In the genomic region with DNA sequence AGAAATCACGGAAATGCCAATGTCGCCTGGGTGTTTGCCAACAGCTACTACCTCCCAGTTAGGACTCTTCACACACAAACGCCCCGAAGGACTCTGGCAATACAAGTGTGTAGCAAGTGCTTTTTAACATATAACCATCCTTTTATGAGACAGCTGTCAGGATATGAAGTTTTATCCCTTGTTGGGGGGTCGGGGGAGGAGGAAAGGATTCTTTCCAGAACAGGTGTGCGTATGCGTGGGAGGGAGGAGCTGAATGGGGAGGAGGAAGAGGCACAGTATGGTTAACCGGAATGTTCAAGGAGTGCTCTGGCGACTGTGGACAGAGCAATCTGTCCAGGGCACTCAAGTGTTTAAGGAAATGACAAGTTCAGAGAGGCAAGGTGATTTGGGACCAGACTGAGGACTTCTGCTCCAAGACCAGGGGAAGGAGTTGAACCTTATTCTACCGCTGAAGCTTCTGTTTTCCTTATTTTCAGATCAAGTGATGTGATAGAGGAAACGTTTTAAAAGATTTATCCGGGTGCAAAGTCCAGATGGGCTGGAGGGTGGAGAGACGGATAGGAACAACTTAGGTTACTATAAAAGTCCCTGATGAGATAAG, we compare ENCODE assay signal across 8 cellular contexts. TPM values are rescaled to one million over a fixed set of nuclear protein-coding genes. Genes with fewer than 3 reads are reported as not detected.
DNase-seq lines count a peak whose midpoint lies in the region; ATAC-seq and TF ChIP-seq lines count a peak whose summit lies in the region.

No MANE protein-coding gene starts in this region.

- H3K9ac ChIP-seq in KMS-11 (peak overlapping the region; percentile 87; the same call in 1 of the 2 replicates), mesendoderm (ENCODE audit: low read length) (peak overlapping the region; percentile 88)

- peak overlapping the region; percentile 97 for H3K56ac ChIP-seq in mesendoderm (ENCODE audit: low read length)

- peaks cover 37% of the 10 kb centered on the region for H3K4me1 Mint-ChIP-seq in CD4-positive, alpha-beta T cell (ENCODE audit: low read depth)
- H3K4me1 Mint-ChIP-seq in MCF 10A (ENCODE audit: insufficient read depth, unreplicated experiment) = peaks cover 38% of the 10 kb centered on the region

- no peaks in the 10 kb centered on the region for H3K9me3 ChIP-seq in CD4-positive, alpha-beta T cell (ENCODE audit: control insufficient read depth, low read length)
- H3K9me3 ChIP-seq in vagina = no peaks in the 10 kb centered on the region

- intact Hi-C loops in CD4-positive, alpha-beta T cell (cut with DNase I, micrococcal nuclease) = loop anchor here (2.0 to 10.0 kb wide), 6 partner anchors 31 to 1805 kb away; partner anchors contain the start of genes HMG20A (in 1 of the 2), MORF4L1 (in 1 of the 2), PEAK1 (in 1 of the 2) and RCN2 (in 1 of the 2)
- intact Hi-C loops in MCF 10A (cut with micrococcal nuclease) = no loop called here
- intact Hi-C loops in vagina (cut with DNase I) = loop anchor here (10.0 kb wide), 1 partner anchor 1345 kb away; a partner anchor contains a TSS
- intact Hi-C loops in posterior vena cava (cut with DNase I) = no loop called here

- H2BK5ac ChIP-seq in mesendoderm (ENCODE audit: low read length) = no peak overlapping the region

- no peaks in the 10 kb centered on the region for H3K9me3 Mint-ChIP-seq in CD4-positive, alpha-beta T cell
- H3K9me3 Mint-ChIP-seq in MCF 10A (ENCODE audit: unreplicated experiment) = no peaks in the 10 kb centered on the region

- H3K4me1 ChIP-seq in KMS-11 (ENCODE audit: low read depth, poor library complexity, severe bottlenecking) (peaks cover 57% of the 10 kb centered on the region), mesendoderm (ENCODE audit: control insufficient read depth, low read depth, low read length) (peaks cover 3% of the 10 kb centered on the region), vagina (peaks cover 24% of the 10 kb centered on the region)

- H3K18ac ChIP-seq in mesendoderm (ENCODE audit: low read length) = no peak overlapping the region

- H3K4me3 Mint-ChIP-seq in CD4-positive, alpha-beta T cell = peak overlapping the region; percentile 92
- H3K4me3 Mint-ChIP-seq in MCF 10A (ENCODE audit: unreplicated experiment) = peak overlapping the region; percentile 77

- BruUV-seq in MCF 10A (replicated peaks; lab: Mats Ljungman, UMichigan) = no TSS peak

- no peak overlapping the region for H4K5ac ChIP-seq in mesendoderm (ENCODE audit: low read length)

- DNase-seq in CD4-positive, alpha-beta T cell = no peak
- DNase-seq in MCF 10A (ENCODE audit: unreplicated experiment) (peak; percentile 42), mesendoderm (no peak), vagina (ENCODE audit: extremely low spot score in 2 of 2) (no peak), inferior parietal cortex (ENCODE audit: extremely low spot score) (no peak), posterior vena cava (ENCODE audit: low spot score) (no peak)

- no CpG with 5 or more reads among the region's 13 CpGs for WGBS in mesendoderm (ENCODE audit: extremely low coverage, insufficient coverage, low lambda C conversion rate)

- TF ChIP-seq CTCF in CD4-positive, alpha-beta T cell (IDR thresholded peaks at IDR 0.05) = no peak
- TF ChIP-seq CTCF in KMS-11 (conservative IDR thresholded peaks at IDR 0.05; ENCODE audit: low read depth, low read length) (no peak), MCF 10A (IDR thresholded peaks at IDR 0.05; ENCODE audit: unreplicated experiment) (no peak), vagina (IDR thresholded peaks at IDR 0.05) (no peak)

- H2BK120ac ChIP-seq in mesendoderm (ENCODE audit: low read depth, low read length) = no peak overlapping the region

- no peak for ATAC-seq in CD4-positive, alpha-beta T cell (ENCODE audit: poor library complexity)
- no peak for ATAC-seq in HG03432 (IDR thresholded peaks at IDR 0.05; ENCODE audit: unreplicated experiment)

- peaks cover 58% of the 10 kb centered on the region for H3K79me2 ChIP-seq in KMS-11 (ENCODE audit: insufficient read depth, low read depth)
- peaks cover 16% of the 10 kb centered on the region for H3K79me2 ChIP-seq in mesendoderm (ENCODE audit: control insufficient read depth, insufficient read depth, low read length)

- H3K36me3 Mint-ChIP-seq in CD4-positive, alpha-beta T cell (ENCODE audit: low read depth) = peaks cover 7% of the 10 kb centered on the region
- peaks cover 5% of the 10 kb centered on the region for H3K36me3 Mint-ChIP-seq in MCF 10A (ENCODE audit: insufficient read depth, unreplicated experiment)

- H3K27ac ChIP-seq in CD4-positive, alpha-beta T cell (ENCODE audit: low read depth, low read length) = no peak overlapping the region
- H3K27ac ChIP-seq in KMS-11 = peak overlapping the region; percentile 72; the same call in 1 of the 2 replicates
- no peak overlapping the region for H3K27ac ChIP-seq in mesendoderm (ENCODE audit: low read depth, low read length)
- H3K27ac ChIP-seq in vagina = peak overlapping the region; percentile 74

- H3K4ac ChIP-seq in mesendoderm (ENCODE audit: low read depth, low read length) = no peak overlapping the region

- H3K36me3 ChIP-seq in KMS-11 (ENCODE audit: insufficient read depth) (no peaks in the 10 kb centered on the region), mesendoderm (ENCODE audit: control insufficient read depth, insufficient read depth, low read length) (no peaks in the 10 kb centered on the region), vagina (no peaks in the 10 kb centered on the region)

- no peaks in the 10 kb centered on the region for H3K27me3 ChIP-seq in CD4-positive, alpha-beta T cell (ENCODE audit: control insufficient read depth, insufficient read depth, low read length)
- H3K27me3 ChIP-seq in KMS-11 (ENCODE audit: insufficient read depth, low read depth) (no peaks in the 10 kb centered on the region), mesendoderm (ENCODE audit: insufficient read depth, low read length, poor library complexity) (no peaks in the 10 kb centered on the region), vagina (no peaks in the 10 kb centered on the region)

- H4K20me1 ChIP-seq in KMS-11 (ENCODE audit: insufficient read depth) = peaks cover 10% of the 10 kb centered on the region; the same call in 1 of the 2 replicates

- H3K23ac ChIP-seq in mesendoderm (ENCODE audit: low read length) = no peak overlapping the region

- TF ChIP-seq POLR2A in vagina (IDR thresholded peaks at IDR 0.05) = no peak

- H3K27ac Mint-ChIP-seq in CD4-positive, alpha-beta T cell = peak overlapping the region; percentile 85
- H3K27ac Mint-ChIP-seq in MCF 10A (ENCODE audit: low read depth, unreplicated experiment) = peak overlapping the region; percentile 21

- no peak overlapping the region for H2BK15ac ChIP-seq in mesendoderm (replicated peaks; ENCODE audit: low read depth)

- no peak overlapping the region for H4K8ac ChIP-seq in mesendoderm (ENCODE audit: low read depth, low read length)

- H3K4me3 ChIP-seq in KMS-11 (IDR thresholded peaks at IDR 0.05; ENCODE audit: insufficient read depth, low read depth, low read length) (no peak overlapping the region), mesendoderm (ENCODE audit: low read length) (no peak overlapping the region), vagina (peak overlapping the region; percentile 58 to 92)

- CTCF ChIA-PET in CD4-positive, alpha-beta T cell (lab: Charles Lee) = interaction anchor here (1.5 kb wide), 1 partner anchor 96 kb away, joined by 5 read pairs; no protein-coding TSS in a partner anchor
- CTCF ChIA-PET in MCF 10A (lab: Yijun Ruan, JAX) = interaction anchor here (0.6 to 1.2 kb wide), 4 partner anchors 9 to 474 kb away, joined by 3 to 4 read pairs (median 4); no protein-coding TSS in a partner anchor

- no peaks in the 10 kb centered on the region for H3K27me3 Mint-ChIP-seq in CD4-positive, alpha-beta T cell
- peaks cover under 1% of the 10 kb centered on the region for H3K27me3 Mint-ChIP-seq in MCF 10A (ENCODE audit: insufficient read depth, unreplicated experiment)

- H3K4me2 ChIP-seq in KMS-11 = peak overlapping the region; percentile 83
- peak overlapping the region; percentile 34 for H3K4me2 ChIP-seq in mesendoderm (ENCODE audit: low read length)

- peaks cover 11% of the 10 kb centered on the region for H3K79me1 ChIP-seq in mesendoderm (ENCODE audit: low read length)

- no peak overlapping the region for H2AFZ ChIP-seq in KMS-11 (ENCODE audit: low read depth)

- no peak overlapping the region for H2AK5ac ChIP-seq in mesendoderm (ENCODE audit: low read length)

- POLR2A ChIA-PET in CD4-positive, alpha-beta T cell (lab: Charles Lee) = interaction anchor here (0.7 to 1.3 kb wide), 2 partner anchors 70 to 74 kb away, joined by 3 to 6 read pairs; partner anchors contain the start of gene PSTPIP1
- POLR2A ChIA-PET in MCF 10A (lab: Yijun Ruan, JAX) = interaction anchor here (0.6 to 1.6 kb wide), 8 partner anchors 9 to 438 kb away, joined by 3 to 26 read pairs (median 4); no protein-coding TSS in a partner anchor

RNA-seq across cellular contexts. Expression of gene TSPAN3, which starts 1.3 kb away (rescaled TPM):
- total RNA-seq in CD4-positive, alpha-beta T cell = 10 to 100 TPM; 14.7 to 15.5 TPM
- 96.6 and 96.8 TPM in 2 replicates for total RNA-seq in MCF 10A (2022)
- polyA plus RNA-seq in mesendoderm (2013, experiment 1 of 2) = 89.3 TPM
- 88.4 TPM for polyA plus RNA-seq in mesendoderm (2013, experiment 2 of 2)
- total RNA-seq in vagina = 80.3 TPM
- total RNA-seq in posterior vena cava = 100 to 1,000 TPM; 111 to 128 TPM

Comparison
In these comparisons a context has a peak if more than half of its experiments do, and no peak if none do; other contexts are left out.
1. H3K27ac ChIP-seq: peak in KMS-11 (single experiment) and vagina (single experiment); none in CD4-positive, alpha-beta T cell (single experiment) and mesendoderm (single experiment).
2. H3K4me3 ChIP-seq: peak in vagina (2 of 2); none in KMS-11 (single experiment) and mesendoderm (single experiment).
3. intact Hi-C loops: an anchor here in CD4-positive, alpha-beta T cell (2.0 to 10.0 kb wide) and vagina (10.0 kb wide); none called in MCF 10A and posterior vena cava.